In the genomic region with DNA sequence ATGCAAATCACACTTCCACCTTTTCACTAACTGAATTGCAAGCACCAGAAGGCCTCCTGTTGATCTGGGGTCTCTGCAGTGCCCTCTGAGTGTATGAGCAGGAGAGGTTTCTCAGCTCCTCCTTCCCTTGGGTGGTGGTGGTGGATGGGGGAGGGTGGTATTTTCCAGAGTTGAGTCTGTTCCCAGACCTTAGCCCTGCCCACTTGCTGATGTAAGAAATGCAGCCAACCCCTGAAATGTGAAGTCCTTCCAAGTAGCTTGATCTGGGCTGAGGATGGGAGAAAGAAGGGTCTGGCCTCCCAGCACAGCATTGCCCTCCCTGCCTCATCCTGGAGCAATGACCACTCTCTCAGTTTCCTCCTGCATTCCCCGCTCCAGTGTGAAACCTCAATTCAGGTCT, we compare ENCODE assay signal across 1 cellular context.
TF ChIP-seq lines count a peak whose summit lies in the region.

No MANE protein-coding gene starts in this region.

TF ChIP-seq in GM12878, 131 proteins besides CTCF, POLR2A, EP300 and RAD21:
- TF ChIP-seq CREB1 (IDR thresholded peaks at IDR 0.05; ENCODE audit: low read depth) (0 out of 2 replicates have a peak, but pooled peaks have one; percentile 3), FOXK2 (IDR thresholded peaks at IDR 0.05) (no peak)
TF ChIP-seq in GM12878: peak in this region for 1.
